ENCODE assay signal across 8 cellular contexts in genomic region chr19:35742121-35742724, GRCh38. TPM values are rescaled to one million over a fixed set of nuclear protein-coding genes. Genes with fewer than 3 reads are reported as not detected.
DNase-seq lines count a peak whose midpoint lies in the region; ATAC-seq and TF ChIP-seq lines count a peak whose summit lies in the region.

Gene IGFLR1, minus strand, starts transcription at chr19:35742452. Its CDS starts 1,272 bp downstream, at chr19:35741180.

- ATAC-seq in activated CD4-positive, alpha-beta T cell treated with anti-CD3 and anti-CD28 coated beads for 36 hours: peak; percentile 1

- peaks cover 41% of the 10 kb centered on the region for H3K36me3 Mint-ChIP-seq in activated CD4-positive, alpha-beta T cell treated with anti-CD3 and anti-CD28 coated beads for 36 hours (ENCODE audit: low read depth)
- H3K36me3 Mint-ChIP-seq in endodermal cell (ENCODE audit: low read depth): peaks cover 23% of the 10 kb centered on the region

- peak within 1 kb of the TSS; percentile 99 for H3K4me3 Mint-ChIP-seq in activated CD4-positive, alpha-beta T cell treated with anti-CD3 and anti-CD28 coated beads for 36 hours
- peak within 1 kb of the TSS; percentile 66 for H3K4me3 Mint-ChIP-seq in endodermal cell

- TF ChIP-seq CTCF in endodermal cell (conservative IDR thresholded peaks at IDR 0.05): no peak

- peak within 1 kb of the TSS; percentile 74 for H3K9ac ChIP-seq in endodermal cell (ENCODE audit: extremely low read depth, low read length, poor library complexity, severe bottlenecking)
- H3K9ac ChIP-seq in skeletal muscle tissue (ENCODE audit: low read depth in 1 of 3, low read length in 3 of 3): peak within 1 kb of the TSS; percentile 27 to 41 (median 32)

- H3K4me1 Mint-ChIP-seq in activated CD4-positive, alpha-beta T cell treated with anti-CD3 and anti-CD28 coated beads for 36 hours: peaks cover 39% of the 10 kb centered on the region
- peaks cover 7% of the 10 kb centered on the region for H3K4me1 Mint-ChIP-seq in endodermal cell

- no peaks in the 10 kb centered on the region for H3K9me3 ChIP-seq in endodermal cell (ENCODE audit: control insufficient read depth, low read length)
- no peaks in the 10 kb centered on the region for H3K9me3 ChIP-seq in skeletal muscle tissue (ENCODE audit: control insufficient read depth in 3 of 3, low read length in 3 of 3)

- H3K27ac Mint-ChIP-seq in activated CD4-positive, alpha-beta T cell treated with anti-CD3 and anti-CD28 coated beads for 36 hours: peak within 1 kb of the TSS; percentile 96
- peak within 1 kb of the TSS; percentile 50 for H3K27ac Mint-ChIP-seq in endodermal cell

- no peaks in the 10 kb centered on the region for H3K27me3 Mint-ChIP-seq in activated CD4-positive, alpha-beta T cell treated with anti-CD3 and anti-CD28 coated beads for 36 hours
- no peaks in the 10 kb centered on the region for H3K27me3 Mint-ChIP-seq in endodermal cell (ENCODE audit: insufficient read depth)

- 93 to 95% methylated on average over 8 to 9 of the region's 9 CpGs for WGBS in endodermal cell (ENCODE audit: insufficient coverage in 1 of 2, insufficient read length in 1 of 2), 2 experiments

- H3K36me3 ChIP-seq in endodermal cell (ENCODE audit: control insufficient read depth, insufficient read depth, low read length) (peaks cover 21% of the 10 kb centered on the region), skeletal muscle tissue (ENCODE audit: control insufficient read depth in 3 of 3, insufficient read depth in 3 of 3, low read length in 3 of 3) (peaks cover 26 to 34% (median 33%) of the 10 kb centered on the region in 3 donors)

- H3K27ac ChIP-seq in endodermal cell (ENCODE audit: low read depth, low read length) (no peak within 1 kb of the TSS), skeletal muscle tissue (ENCODE audit: low read depth, low read length) (peak within 1 kb of the TSS; percentile 64)

- no peaks in the 10 kb centered on the region for H3K9me3 Mint-ChIP-seq in activated CD4-positive, alpha-beta T cell treated with anti-CD3 and anti-CD28 coated beads for 36 hours (ENCODE audit: low read depth)
- H3K9me3 Mint-ChIP-seq in endodermal cell: no peaks in the 10 kb centered on the region

- CTCF ChIA-PET in activated CD4-positive, alpha-beta T cell treated with anti-CD3 and anti-CD28 coated beads for 36 hours (lab: Charles Lee): interaction anchor here (1.0 to 1.2 kb wide), 3 partner anchors 15 to 44 kb away, joined by 3 read pairs; partner anchors contain the start of gene HSPB6

- intact Hi-C loops in activated CD4-positive, alpha-beta T cell treated with anti-CD3 and anti-CD28 coated beads for 36 hours (cut with DNase I, micrococcal nuclease): loop anchor here (1.0 to 10.0 kb wide), 4 partner anchors 15 to 597 kb away; partner anchors contain the start of genes ETV2 (in 1 of the 2), FXYD7 (in 1 of the 2), HSPB6 (in 1 of the 2) and SDHAF1 (in 1 of the 2)

- H3K4me3 ChIP-seq in endodermal cell (ENCODE audit: low read length): peak within 1 kb of the TSS; percentile 87
- H3K4me3 ChIP-seq in skeletal muscle tissue (ENCODE audit: low read length in 3 of 3): peak within 1 kb of the TSS; percentile 22 to 35 (median 24)

- H3K4me1 ChIP-seq in endodermal cell (ENCODE audit: control insufficient read depth, insufficient read depth, low read length): no peaks in the 10 kb centered on the region
- H3K4me1 ChIP-seq in skeletal muscle tissue (ENCODE audit: control insufficient read depth in 3 of 3, insufficient read depth in 3 of 3, low read length in 3 of 3): peaks cover 27 to 57% (median 40%) of the 10 kb centered on the region in 3 donors

- peak; percentile 16 for DNase-seq in NCI-H82 (lab: John Stamatoyannopoulos, UW)
- DNase-seq in NCI-H82 treated with DMSO at 0.1 percent for 48 hours (lab: John Stamatoyannopoulos, UW; ENCODE audit: unreplicated experiment): no peak
- peak; percentile 88 for DNase-seq in activated CD4-positive, alpha-beta T cell treated with anti-CD3 and anti-CD28 coated beads for 36 hours
- DNase-seq in endodermal cell: no peak
- DNase-seq in NCI-H2196 (lab: John Stamatoyannopoulos, UW; ENCODE audit: unreplicated experiment): no peak
- no peak for DNase-seq in DMS153 (lab: John Stamatoyannopoulos, UW)
- no peak for DNase-seq in NCI-H1694 (lab: John Stamatoyannopoulos, UW)

- POLR2A ChIA-PET in activated CD4-positive, alpha-beta T cell treated with anti-CD3 and anti-CD28 coated beads for 36 hours (lab: Charles Lee): interaction anchor here (0.8 to 1.2 kb wide), 5 partner anchors 24 to 189 kb away, joined by 3 to 8 read pairs (median 6); partner anchors contain the start of gene COX6B1

- no peaks in the 10 kb centered on the region for H3K27me3 ChIP-seq in endodermal cell (ENCODE audit: control insufficient read depth, insufficient read depth, low read length, poor library complexity, severe bottlenecking)
- no peaks in the 10 kb centered on the region for H3K27me3 ChIP-seq in skeletal muscle tissue (ENCODE audit: control insufficient read depth in 3 of 3, insufficient read depth in 3 of 3, low read length in 3 of 3)

RNA-seq across cellular contexts. Expression of gene IGFLR1, which starts in this region (rescaled TPM):
- 10 to 100 TPM; 71.4 to 80.2 TPM for total RNA-seq in activated CD4-positive, alpha-beta T cell treated with anti-CD3 and anti-CD28 coated beads for 36 hours
- total RNA-seq in endodermal cell: 1 to 10 TPM; 4.6 to 7.1 TPM
- 9.0 TPM for polyA plus RNA-seq in endodermal cell (2013, experiment 1 of 2)
- polyA plus RNA-seq in endodermal cell (2013, experiment 2 of 2): 6.1 TPM
- 3.1 TPM for total RNA-seq in skeletal muscle tissue

Comparison
In these comparisons a context has a peak if more than half of its experiments do, and no peak if none do; other contexts are left out.
1. RNA of gene IGFLR1 (total RNA-seq): 71.4 to 80.2 TPM in activated CD4-positive, alpha-beta T cell treated with anti-CD3 and anti-CD28 coated beads for 36 hours; 4.6 to 7.1 TPM in endodermal cell and 3.1 TPM in skeletal muscle tissue (single experiment); every median in the first group is over 4 times any median in the second.
2. DNase-seq: peak in NCI-H82 (single experiment) and activated CD4-positive, alpha-beta T cell treated with anti-CD3 and anti-CD28 coated beads for 36 hours (single experiment); none in NCI-H82 treated with DMSO at 0.1 percent for 48 hours (single experiment), endodermal cell (single experiment), NCI-H2196 (single experiment), DMS153 (single experiment) and NCI-H1694 (single experiment).